Comparison of ENCODE assay signal across 19 cellular contexts in genomic region chr4:78363031-78363430, GRCh38.
DNase-seq lines count a peak whose midpoint lies in the region; ATAC-seq, FAIRE-seq and TF ChIP-seq lines count a peak whose summit lies in the region.
"Had no signal": no experiment of that assay in that cellular context is flagged by ENCODE, and none has a peak within 500 bp of the region (broad histone marks: within the 10 kb centered on the region; RNA-seq: fewer than 3 reads in every experiment).

No MANE protein-coding gene starts in this region.

- H3K9me3 Mint-ChIP-seq in stimulated activated naive CD8-positive, alpha-beta T cell treated with anti-CD3 and anti-CD28 coated beads, Interleukin-15, amount 100 ng/mL, for 72 hours = no peaks in the 10 kb centered on the region
- H3K9me3 Mint-ChIP-seq in endodermal cell = no peaks in the 10 kb centered on the region
- H3K9me3 Mint-ChIP-seq in stimulated activated effector memory CD8-positive, alpha-beta T cell treated with anti-CD3 and anti-CD28 coated beads, Interleukin-12 subunit alpha, Interleukin-12 subunit beta, amount 100 ng/mL, for 72 hours = no peaks in the 10 kb centered on the region
- H3K9me3 Mint-ChIP-seq: CD8-positive, alpha-beta T cell had no signal

- no peaks in the 10 kb centered on the region for H3K9me3 ChIP-seq in GM12878 (replicated peaks; ENCODE audit: control insufficient read depth, insufficient read depth, low read length)
- H3K9me3 ChIP-seq in endodermal cell (ENCODE audit: control insufficient read depth, low read length) = no peaks in the 10 kb centered on the region
- H3K9me3 ChIP-seq: BLaER1 treated with 17β-estradiol and CSF1 and Interleukin-3, amounts not matched to agents 10 nM and 100 nM had no signal

- FAIRE-seq in GM12878 (lab: Jason Lieb, UNC) = no peak
- FAIRE-seq: GM12891, GM19239, H54, HepG2 had no signal

- H3K36me3 Mint-ChIP-seq in endodermal cell (ENCODE audit: low read depth) = peaks cover 14% of the 10 kb centered on the region
- no peaks in the 10 kb centered on the region for H3K36me3 Mint-ChIP-seq in stimulated activated effector memory CD8-positive, alpha-beta T cell treated with anti-CD3 and anti-CD28 coated beads, Interleukin-12 subunit alpha, Interleukin-12 subunit beta, amount 100 ng/mL, for 72 hours
- H3K36me3 Mint-ChIP-seq: CD8-positive, alpha-beta T cell; IgD-negative memory B cell had no signal

- peaks cover 38% of the 10 kb centered on the region for H3K27me3 Mint-ChIP-seq in stimulated activated naive CD8-positive, alpha-beta T cell treated with anti-CD3 and anti-CD28 coated beads, Interleukin-15, amount 100 ng/mL, for 72 hours
- no peaks in the 10 kb centered on the region for H3K27me3 Mint-ChIP-seq in endodermal cell (ENCODE audit: insufficient read depth)

- no peaks in the 10 kb centered on the region for H4K20me1 ChIP-seq in GM12878 (ENCODE audit: control insufficient read depth, insufficient read depth)
- H4K20me1 ChIP-seq: BLaER1 treated with 17β-estradiol and CSF1 and Interleukin-3, amounts not matched to agents 10 nM and 100 nM had no signal

- no peak for TF ChIP-seq CTCF in GM12878 (IDR thresholded peaks at IDR 0.05 in 2 of 3, conservative IDR thresholded peaks at IDR 0.05 in 1 of 3; ENCODE audit: control insufficient read depth in 2 of 3, extremely low read depth in 1 of 3, insufficient read depth in 1 of 3, low read depth in 3 of 3, low read length in 3 of 3)
- no peak for TF ChIP-seq CTCF in endodermal cell (conservative IDR thresholded peaks at IDR 0.05)

- TF ChIP-seq EP300 in GM12878 (IDR thresholded peaks at IDR 0.05; ENCODE audit: borderline replicate concordance in 1 of 2, control insufficient read depth in 1 of 2, low read depth in 2 of 2, low read length in 2 of 2) = no peak

- H3K27ac ChIP-seq in GM12878 (ENCODE audit: control insufficient read depth, insufficient read depth) = no peak overlapping the region
- no peak overlapping the region for H3K27ac ChIP-seq in endodermal cell (ENCODE audit: low read depth, low read length)
- H3K27ac ChIP-seq: BLaER1 treated with 17β-estradiol and CSF1 and Interleukin-3, amounts not matched to agents 10 nM and 100 nM; GM23248 had no signal

- RAD21 ChIA-PET in GM12878 (lab: Charles Lee; ENCODE audit: unreplicated experiment) = no interaction called here

- DNase-seq in stimulated activated naive CD8-positive, alpha-beta T cell treated with anti-CD3 and anti-CD28 coated beads, Interleukin-15, amount 100 ng/mL, for 72 hours = no peak
- DNase-seq in stimulated activated naive CD8-positive, alpha-beta T cell treated with anti-CD3 and anti-CD28 coated beads, Interleukin-15, Interleukin-2, amounts not matched to agents 100 U/mL and 50 U/mL, for 24 hours = no peak
- DNase-seq in GM12878 (ENCODE audit: low read depth, low spot score) = no peak
- peak; percentile 51 for DNase-seq in endodermal cell
- DNase-seq in stimulated activated effector memory CD8-positive, alpha-beta T cell treated with anti-CD3 and anti-CD28 coated beads, Interleukin-12 subunit alpha, Interleukin-12 subunit beta, amount 100 ng/mL, for 72 hours (ENCODE audit: low spot score in 2 of 2) = no peak
- DNase-seq in stimulated activated CD4-positive, alpha-beta T cell treated with anti-CD3 and anti-CD28 coated beads, Interleukin-4, amount 100 ng/mL, for 1 hour = no peak
- no peak for DNase-seq in NCI-H526 treated with DMSO at 0.1 percent for 48 hours (lab: John Stamatoyannopoulos, UW)
- DNase-seq: Calu3; CD8-positive, alpha-beta T cell; DMS79 treated with DMSO at 0.1 percent for 48 hours; GM23248 had no signal

- no peak overlapping the region for H3K4me3 ChIP-seq in GM12878
- no peak overlapping the region for H3K4me3 ChIP-seq in endodermal cell (ENCODE audit: low read length)
- H3K4me3 ChIP-seq: BLaER1 treated with 17β-estradiol and CSF1 and Interleukin-3, amounts not matched to agents 10 nM and 100 nM; GM23248 had no signal

- H3K27ac Mint-ChIP-seq in stimulated activated naive CD8-positive, alpha-beta T cell treated with anti-CD3 and anti-CD28 coated beads, Interleukin-15, amount 100 ng/mL, for 72 hours = no peak overlapping the region
- peak overlapping the region; percentile 75 for H3K27ac Mint-ChIP-seq in endodermal cell
- H3K27ac Mint-ChIP-seq in stimulated activated effector memory CD8-positive, alpha-beta T cell treated with anti-CD3 and anti-CD28 coated beads, Interleukin-12 subunit alpha, Interleukin-12 subunit beta, amount 100 ng/mL, for 72 hours = no peak overlapping the region
- H3K27ac Mint-ChIP-seq: B cell; CD8-positive, alpha-beta T cell; IgD-negative memory B cell had no signal

- no peak overlapping the region for H3K4me3 Mint-ChIP-seq in stimulated activated naive CD8-positive, alpha-beta T cell treated with anti-CD3 and anti-CD28 coated beads, Interleukin-15, amount 100 ng/mL, for 72 hours
- no peak overlapping the region for H3K4me3 Mint-ChIP-seq in endodermal cell
- H3K4me3 Mint-ChIP-seq in stimulated activated effector memory CD8-positive, alpha-beta T cell treated with anti-CD3 and anti-CD28 coated beads, Interleukin-12 subunit alpha, Interleukin-12 subunit beta, amount 100 ng/mL, for 72 hours = no peak overlapping the region
- H3K4me3 Mint-ChIP-seq: B cell; CD8-positive, alpha-beta T cell; IgD-negative memory B cell had no signal

- CTCF ChIA-PET in GM12878 (lab: Yijun Ruan, JAX) = interaction anchor here (2.2 kb wide), 1 partner anchor 304 kb away, joined by 7 read pairs; no protein-coding TSS in a partner anchor

- POLR2A ChIA-PET in GM12878 (lab: Charles Lee) = no interaction called here

- H3K79me2 ChIP-seq in GM12878 (ENCODE audit: control insufficient read depth, insufficient read depth, low read length) = no peaks in the 10 kb centered on the region

- BruUV-seq in GM12878 (replicated peaks; lab: Mats Ljungman, UMichigan) = no TSS peak

- H3K36me3 ChIP-seq in GM12878 (ENCODE audit: control insufficient read depth in 2 of 2, insufficient read depth in 2 of 2, low read length in 1 of 2) (no peaks in the 10 kb centered on the region), endodermal cell (ENCODE audit: control insufficient read depth, insufficient read depth, low read length) (peaks cover 31% of the 10 kb centered on the region)
- H3K36me3 ChIP-seq: BLaER1 treated with 17β-estradiol and CSF1 and Interleukin-3, amounts not matched to agents 10 nM and 100 nM had no signal

- no peak overlapping the region for H2AFZ ChIP-seq in GM12878 (ENCODE audit: control insufficient read depth, low read depth, low read length)
- H2AFZ ChIP-seq: GM23248 had no signal

- intact Hi-C loops in GM12878 (cut with micrococcal nuclease; ENCODE audit: unreplicated experiment) = no loop called here

- WGBS in GM12878 (ENCODE audit: insufficient coverage, insufficient replicate concordance, low lambda C conversion rate, missing lambda C conversion rate) = 2% methylated on average over 5 of the region's 5 CpGs
- WGBS in endodermal cell (ENCODE audit: insufficient coverage in 1 of 2, insufficient read length in 1 of 2), 2 experiments = 64 to 73% methylated on average over 4 to 5 of the region's 5 CpGs

- TF ChIP-seq POLR2A in GM12878 (IDR thresholded peaks at IDR 0.05; ENCODE audit: low read depth, low read length) = no peak

- no peaks in the 10 kb centered on the region for H3K4me1 ChIP-seq in GM12878 (ENCODE audit: control insufficient read depth, insufficient read depth, low read length)
- peaks cover 8% of the 10 kb centered on the region for H3K4me1 ChIP-seq in endodermal cell (ENCODE audit: control insufficient read depth, insufficient read depth, low read length)
- H3K4me1 ChIP-seq: BLaER1 treated with 17β-estradiol and CSF1 and Interleukin-3, amounts not matched to agents 10 nM and 100 nM had no signal

- H3K4me1 Mint-ChIP-seq in stimulated activated naive CD8-positive, alpha-beta T cell treated with anti-CD3 and anti-CD28 coated beads, Interleukin-15, amount 100 ng/mL, for 72 hours = no peaks in the 10 kb centered on the region
- H3K4me1 Mint-ChIP-seq in endodermal cell = peaks cover 44% of the 10 kb centered on the region
- no peaks in the 10 kb centered on the region for H3K4me1 Mint-ChIP-seq in stimulated activated effector memory CD8-positive, alpha-beta T cell treated with anti-CD3 and anti-CD28 coated beads, Interleukin-12 subunit alpha, Interleukin-12 subunit beta, amount 100 ng/mL, for 72 hours
- H3K4me1 Mint-ChIP-seq: B cell, IgD-negative memory B cell had no signal

- in situ Hi-C loops in GM12878 (cut with MboI) = no loop called here

- H3K27me3 ChIP-seq in GM12878 (replicated peaks in 1 of 2; ENCODE audit: control insufficient read depth in 2 of 2, insufficient read depth in 2 of 2, low read length in 1 of 2) = no peaks in the 10 kb centered on the region; a peak in 1 of 4 replicates
- H3K27me3 ChIP-seq in endodermal cell (ENCODE audit: control insufficient read depth, insufficient read depth, low read length, poor library complexity, severe bottlenecking) = no peaks in the 10 kb centered on the region
- H3K27me3 ChIP-seq: BLaER1 treated with 17β-estradiol and CSF1 and Interleukin-3, amounts not matched to agents 10 nM and 100 nM had no signal

- ATAC-seq in stimulated activated naive CD8-positive, alpha-beta T cell treated with anti-CD3 and anti-CD28 coated beads, Interleukin-15, amount 100 ng/mL, for 72 hours = peak; percentile 37
- no peak for ATAC-seq in stimulated activated naive CD8-positive, alpha-beta T cell treated with anti-CD3 and anti-CD28 coated beads, Interleukin-15, Interleukin-2, amounts not matched to agents 100 U/mL and 50 U/mL, for 24 hours
- no peak for ATAC-seq in GM12878
- ATAC-seq in stimulated activated effector memory CD8-positive, alpha-beta T cell treated with anti-CD3 and anti-CD28 coated beads, Interleukin-12 subunit alpha, Interleukin-12 subunit beta, amount 100 ng/mL, for 72 hours = peak; percentile 17
- no peak for ATAC-seq in HG03457 (IDR thresholded peaks at IDR 0.05; ENCODE audit: unreplicated experiment)
- ATAC-seq: CD8-positive, alpha-beta T cell; HepG2 had no signal

- SMC1A ChIA-PET in GM12878 (lab: Charles Lee; ENCODE audit: uncharacterized antibody, unreplicated experiment) = interaction anchor here (1.4 to 2.1 kb wide), 3 partner anchors 16 to 41 kb away, joined by 6 read pairs; no protein-coding TSS in a partner anchor

- no peak overlapping the region for H3K4me2 ChIP-seq in GM12878 (ENCODE audit: control insufficient read depth, insufficient read depth)
- H3K4me2 ChIP-seq: BLaER1 treated with 17β-estradiol and CSF1 and Interleukin-3, amounts not matched to agents 10 nM and 100 nM had no signal

- no peak overlapping the region for H3K9ac ChIP-seq in GM12878 (ENCODE audit: control insufficient read depth, insufficient read depth, low read length)
- no peak overlapping the region for H3K9ac ChIP-seq in endodermal cell (ENCODE audit: extremely low read depth, low read length, poor library complexity, severe bottlenecking)
- H3K9ac ChIP-seq: BLaER1 treated with 17β-estradiol and CSF1 and Interleukin-3, amounts not matched to agents 10 nM and 100 nM; GM23248 had no signal

- no peak for TF ChIP-seq RAD21 in GM12878 (IDR thresholded peaks at IDR 0.05; ENCODE audit: insufficient read depth, low read depth, low read length)

TF ChIP-seq in GM12878, 131 proteins besides CTCF, POLR2A, EP300 and RAD21 (continues in another document):
- TF ChIP-seq HDAC2 (IDR thresholded peaks at IDR 0.05) (no peak), NRF1 (conservative IDR thresholded peaks at IDR 0.05; ENCODE audit: low read depth, low read length) (no peak), BRCA1 (IDR thresholded peaks at IDR 0.05; ENCODE audit: low read depth, low read length) (no peak)

Comparison
In these comparisons a context has a peak if more than half of its experiments do, and no peak if none do; other contexts are left out.
1. ATAC-seq: peak in stimulated activated naive CD8-positive, alpha-beta T cell treated with anti-CD3 and anti-CD28 coated beads, Interleukin-15, amount 100 ng/mL, for 72 hours (single experiment) and stimulated activated effector memory CD8-positive, alpha-beta T cell treated with anti-CD3 and anti-CD28 coated beads, Interleukin-12 subunit alpha, Interleukin-12 subunit beta, amount 100 ng/mL, for 72 hours (single experiment); none in stimulated activated naive CD8-positive, alpha-beta T cell treated with anti-CD3 and anti-CD28 coated beads, Interleukin-15, Interleukin-2, amounts not matched to agents 100 U/mL and 50 U/mL, for 24 hours (single experiment), GM12878 (single experiment) and HG03457 (single experiment).